20 cellular contexts compared by ENCODE assay signal in the genomic region with DNA sequence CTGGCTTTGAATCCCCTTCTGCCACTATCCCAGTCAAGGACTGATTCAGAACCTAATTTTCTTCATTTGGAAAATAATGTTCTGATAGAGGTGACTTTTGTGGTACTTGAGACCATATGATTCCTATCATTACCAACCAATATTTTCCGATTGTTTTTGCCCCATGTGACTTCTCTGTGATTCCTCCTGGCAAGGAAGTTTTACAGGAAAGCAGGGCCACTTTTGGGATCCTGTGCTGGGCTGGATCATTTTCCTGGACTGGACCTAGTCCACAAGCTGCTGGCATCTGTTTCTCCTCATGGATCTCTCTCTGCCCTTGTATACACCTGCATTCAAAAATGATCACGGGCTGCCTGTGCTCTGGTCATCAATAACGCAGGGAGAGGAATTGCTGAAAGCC.
"Had no signal": no experiment of that assay in that cellular context is flagged by ENCODE, and none has a peak within 500 bp of the region (broad histone marks: within the 10 kb centered on the region; RNA-seq: fewer than 3 reads in every experiment).

No MANE protein-coding gene starts in this region.

- H3K9me3 Mint-ChIP-seq: activated CD4-positive, alpha-beta memory T cell treated with anti-CD3 and anti-CD28 coated beads for 36 hours; activated naive CD8-positive, alpha-beta T cell treated with anti-CD3 and anti-CD28 coated beads for 36 hours; dendritic cell treated with granulocyte-macrophage colony-stimulating factor and Interleukin-4, amounts not matched to agents 40 ng/mL and 50 ng/mL, for 4 days; T-cell had no signal

- H3K4me3 ChIP-seq: ovary, sigmoid colon, tibial artery, vagina had no signal

- H3K27ac Mint-ChIP-seq: activated CD4-positive, alpha-beta memory T cell treated with anti-CD3 and anti-CD28 coated beads for 36 hours; activated CD8-positive, alpha-beta memory T cell treated with anti-CD3 and anti-CD28 coated beads, Interleukin-2, amount 10 ng/mL, durations not matched to agents 7 days and 5 days; effector memory CD8-positive, alpha-beta T cell had no signal

- H3K4me3 Mint-ChIP-seq: dendritic cell treated with granulocyte-macrophage colony-stimulating factor and Interleukin-4, amounts not matched to agents 40 ng/mL and 50 ng/mL, for 4 days had no signal

- H3K9me3 ChIP-seq: ovary, sigmoid colon, tibial artery, vagina had no signal

- H3K27ac ChIP-seq: epithelial cell of prostate, ovary, sigmoid colon, tibial artery, vagina had no signal

- H3K27me3 Mint-ChIP-seq: activated CD4-positive, alpha-beta memory T cell treated with anti-CD3 and anti-CD28 coated beads for 36 hours; activated CD8-positive, alpha-beta memory T cell treated with anti-CD3 and anti-CD28 coated beads, Interleukin-2, amount 10 ng/mL, durations not matched to agents 7 days and 5 days; activated naive CD8-positive, alpha-beta T cell treated with anti-CD3 and anti-CD28 coated beads for 36 hours; dendritic cell treated with granulocyte-macrophage colony-stimulating factor and Interleukin-4, amounts not matched to agents 40 ng/mL and 50 ng/mL, for 4 days; effector memory CD8-positive, alpha-beta T cell; T-cell had no signal

- H3K27me3 ChIP-seq: ovary, sigmoid colon, tibial artery, vagina had no signal

- DNase-seq: activated CD4-positive, alpha-beta memory T cell treated with anti-CD3 and anti-CD28 coated beads for 36 hours; activated CD8-positive, alpha-beta memory T cell treated with anti-CD3 and anti-CD28 coated beads, Interleukin-2, amount 10 ng/mL, durations not matched to agents 7 days and 5 days; activated effector memory CD4-positive, alpha-beta T cell treated with anti-CD3 and anti-CD28 coated beads, Interleukin-2, amount 50 U/mL, for 16 hours; activated naive CD8-positive, alpha-beta T cell treated with anti-CD3 and anti-CD28 coated beads for 36 hours; activated T-cell treated with anti-CD3 and anti-CD28 coated beads, Interleukin-2, amount 50 U/mL, for 1 hour; cerebellar nuclear complex; effector memory CD8-positive, alpha-beta T cell; foreskin melanocyte; kidney glomerular epithelial cell; left ventricle myocardium superior; mesenchymal stem cell; ovary; sigmoid colon; stimulated activated CD4-positive, alpha-beta T cell treated with anti-CD3 and anti-CD28 coated beads, Interleukin-1b, Interleukin-23, amount 100 ng/mL, for 48 hours; T-cell; T-helper 9 cell; tibial artery had no signal

- ATAC-seq: activated CD8-positive, alpha-beta memory T cell treated with anti-CD3 and anti-CD28 coated beads, Interleukin-2, amount 10 ng/mL, durations not matched to agents 7 days and 5 days; effector memory CD8-positive, alpha-beta T cell; left ventricle myocardium superior; T-cell had no signal

- H3K36me3 ChIP-seq: ovary had no signal
